ENCODE assay signal across 8 cellular contexts in genomic region chr12:104286538-104287482, GRCh38. TPM values are rescaled to one million over a fixed set of nuclear protein-coding genes. Genes with fewer than 3 reads are reported as not detected.
DNase-seq lines count a peak whose midpoint lies in the region; ATAC-seq and TF ChIP-seq lines count a peak whose summit lies in the region.

No MANE protein-coding gene starts in this region.

- intact Hi-C loops in left lung (cut with DNase I) = no loop called here

- peak; percentile 86 for ATAC-seq in GM19351 (IDR thresholded peaks at IDR 0.05; ENCODE audit: unreplicated experiment)
- ATAC-seq in HG03520 (IDR thresholded peaks at IDR 0.05; ENCODE audit: unreplicated experiment) = peak; percentile 77
- peak; percentile 84 for ATAC-seq in left lung

- H3K4me3 ChIP-seq in left lung = peak overlapping the region; percentile 58 to 66

- peaks cover 0 to 19% of the 10 kb centered on the region in 2 donors for H3K36me3 ChIP-seq in left lung

- TF ChIP-seq CTCF in C4-2B (conservative IDR thresholded peaks at IDR 0.05) = no peak
- no peak for TF ChIP-seq CTCF in left lung (IDR thresholded peaks at IDR 0.05)

- DNase-seq in NCI-H526 treated with DMSO at 0.1 percent for 48 hours (lab: John Stamatoyannopoulos, UW) (peak; percentile 98), dermis blood vessel endothelial cell (peak; percentile 98), left lung (peak; percentile 93 to 94)
- DNase-seq in activated CD4-positive, alpha-beta T cell treated with anti-CD3 and anti-CD28 coated beads, Interleukin-2, amount 50 U/mL, for 24 hours (ENCODE audit: low read depth in 1 of 2, low spot score in 1 of 2) = peak; percentile 74 to 89
- DNase-seq in stimulated activated CD4-positive, alpha-beta T cell treated with anti-CD3 and anti-CD28 coated beads, Interleukin-2, amount 100 ng/mL, for 48 hours = peak; percentile 80 to 81

- no peaks in the 10 kb centered on the region for H3K9me3 ChIP-seq in left lung

- H3K27me3 ChIP-seq in left lung = no peaks in the 10 kb centered on the region

- H3K27ac ChIP-seq in C4-2B (peak overlapping the region; percentile 95), left lung (peak overlapping the region; percentile 96 to 99)

- peaks cover 10 to 41% of the 10 kb centered on the region in 2 donors for H3K4me1 ChIP-seq in left lung

RNA-seq across cellular contexts. Expression of gene EID3, which starts 16.7 kb away (rescaled TPM):
- total RNA-seq in dermis blood vessel endothelial cell = 5.4 and 6.8 TPM in 2 replicates
- 1 to 10 TPM; 2.9 to 5.4 TPM for total RNA-seq in left lung

Comparison
In these comparisons a context has a peak if more than half of its experiments do, and no peak if none do; other contexts are left out.
1. Peak in every context shown above with its lines: DNase-seq, ATAC-seq, H3K4me3 ChIP-seq and H3K27ac ChIP-seq.